Comparison of ENCODE assay signal across 8 cellular contexts in the genomic region with DNA sequence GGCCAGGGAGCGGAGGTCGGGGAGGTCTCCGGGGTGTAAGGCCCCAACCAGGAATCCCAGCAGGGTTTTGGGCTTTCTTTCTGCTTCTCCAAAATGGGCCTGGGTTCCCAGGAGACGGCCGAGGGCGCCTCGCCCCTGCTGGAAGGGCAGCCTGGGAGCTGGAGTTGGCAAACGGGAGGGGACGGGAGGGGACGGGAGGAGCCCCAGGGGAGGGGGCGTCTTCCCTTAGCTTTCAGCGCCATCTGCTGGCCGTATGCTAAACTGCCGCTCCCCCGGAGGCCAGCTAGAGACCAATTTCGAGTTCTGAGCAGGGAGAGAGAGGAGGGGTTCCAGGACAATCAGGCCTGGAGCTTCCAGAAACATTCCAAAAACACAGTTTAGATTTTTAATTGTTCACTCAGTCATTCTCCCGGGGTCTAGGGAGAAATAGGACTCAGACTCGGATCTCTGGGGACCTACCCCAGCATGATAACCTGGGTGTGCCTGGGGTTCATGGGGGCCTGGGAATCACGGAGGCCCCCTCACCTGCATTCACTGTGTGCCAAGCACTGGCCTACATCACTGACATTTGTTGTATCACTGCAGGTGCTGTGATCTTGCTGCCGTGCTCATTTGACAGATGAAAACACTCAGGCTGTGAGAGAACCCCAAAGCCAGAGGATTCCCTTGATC. TPM values are rescaled to one million over a fixed set of nuclear protein-coding genes. Genes with fewer than 3 reads are reported as not detected.
DNase-seq lines count a peak whose midpoint lies in the region; ATAC-seq and TF ChIP-seq lines count a peak whose summit lies in the region.

No MANE protein-coding gene starts in this region.

- no peaks in the 10 kb centered on the region for H4K20me1 ChIP-seq in GM23248 (ENCODE audit: insufficient read depth)

- 9 to 10% methylated on average over 11 to 20 of the region's 20 CpGs for WGBS in GM23248 (ENCODE audit: low coverage in 1 of 2, low lambda C conversion rate in 2 of 2, missing lambda C conversion rate in 2 of 2), 2 experiments

- no peaks in the 10 kb centered on the region for H3K9me2 ChIP-seq in GM23248 (ENCODE audit: insufficient read depth)

- no peaks in the 10 kb centered on the region for H3K79me2 ChIP-seq in GM23248 (ENCODE audit: insufficient read depth)

- POLR2A ChIA-PET in AG04450 (lab: Yijun Ruan, JAX), result interaction anchor here (1.1 to 1.2 kb wide), 2 partner anchors 10 to 75 kb away, joined by 3 to 5 read pairs; no protein-coding TSS in a partner anchor

- peak; percentile 91 for TF ChIP-seq CTCF in AG04450 (IDR thresholded peaks at IDR 0.05; ENCODE audit: low read depth, low read length)

- H3K4me3 ChIP-seq in AG04450 (ENCODE audit: low read depth, low read length) (peak overlapping the region; percentile 32; the same call in 1 of the 2 replicates), GM23248 (peak overlapping the region; percentile 41)

- peak; percentile 96 for ATAC-seq in left lobe of liver

- no peak overlapping the region for H3K27ac ChIP-seq in AG04450 (ENCODE audit: low read depth, low read length)
- H3K27ac ChIP-seq in GM23248, result no peak overlapping the region

- CTCF ChIA-PET in AG04450 (lab: Charles Lee), result interaction anchor here (0.6 to 6.8 kb wide), 35 partner anchors 8 to 856 kb away, joined by 3 to 180 read pairs (median 4); no protein-coding TSS in a partner anchor

- no peaks in the 10 kb centered on the region for H3K4me1 ChIP-seq in GM23248 (ENCODE audit: insufficient read depth)

- H3K36me3 ChIP-seq in GM23248 (ENCODE audit: low read depth), result no peaks in the 10 kb centered on the region

- H3K4me2 ChIP-seq in GM23248 (ENCODE audit: unreplicated experiment), result peak overlapping the region; percentile 27

- H3K9me3 ChIP-seq in AG04450 (ENCODE audit: control insufficient read depth, insufficient read depth, low read length), result no peaks in the 10 kb centered on the region
- no peaks in the 10 kb centered on the region for H3K9me3 ChIP-seq in GM23248 (ENCODE audit: low read depth)

- in situ Hi-C loops in GM23248 (cut with MboI), result loop anchor here (10.0 kb wide), 1 partner anchor 177 kb away; no protein-coding TSS in a partner anchor

- no peaks in the 10 kb centered on the region for H3F3A ChIP-seq in GM23248 (ENCODE audit: insufficient read depth)

- DNase-seq in AG04450 (ENCODE audit: low read depth, low spot score) (peak; percentile 39), GM23248 (peak; percentile 76), NCI-H345 treated with DMSO at 0.1 percent for 48 hours (lab: John Stamatoyannopoulos, UW; ENCODE audit: unreplicated experiment) (peak; percentile 65), left lobe of liver (ENCODE audit: low spot score) (peak; percentile 74), cerebellar nuclear complex (lab: John Stamatoyannopoulos, UW) (no peak)
- peak; percentile 78 for DNase-seq in activated CD4-positive, alpha-beta T cell treated with anti-CD3 and anti-CD28 coated beads for 1 hour
- peak; percentile 66 for DNase-seq in central memory CD4-positive, alpha-beta T cell
- DNase-seq in stimulated activated CD4-positive, alpha-beta T cell treated with anti-CD3 and anti-CD28 coated beads, Interleukin-4, amount 100 ng/mL, for 1 hour, result peak; percentile 85

- peaks cover 21% of the 10 kb centered on the region for H3K27me3 ChIP-seq in AG04450 (ENCODE audit: control insufficient read depth, insufficient read depth, low read length)
- peaks cover 44% of the 10 kb centered on the region for H3K27me3 ChIP-seq in GM23248 (replicated peaks; ENCODE audit: insufficient read depth)

- H3K9ac ChIP-seq in GM23248, result no peak overlapping the region

- peak overlapping the region; percentile 40 for H2AFZ ChIP-seq in GM23248

RNA-seq across cellular contexts. Expression of gene ZBTB43, which starts 23.0 kb away (rescaled TPM):
- 11.7 and 12.3 TPM in 2 replicates for polyA plus RNA-seq in AG04450 (2011; rRNA removed)
- polyA minus RNA-seq in AG04450 (2011; rRNA and poly(A)+ RNA removed), result 10.2 and 11.5 TPM in 2 replicates
- total RNA-seq in GM23248 (2014; rRNA removed; shearing (Covaris generic)), result 8.5 and 11.9 TPM in 2 replicates
- 11.5 and 12.3 TPM in 2 replicates for polyA plus RNA-seq in GM23248 (2016; fragmentation: Nextera tagmentation; extraction: Ambion mirVana)
- total RNA-seq in left lobe of liver, result 8.2 TPM

Comparison
In these comparisons a context has a peak if more than half of its experiments do, and no peak if none do; other contexts are left out.
1. DNase-seq: peak in AG04450 (single experiment), GM23248 (single experiment), NCI-H345 treated with DMSO at 0.1 percent for 48 hours (single experiment), activated CD4-positive, alpha-beta T cell treated with anti-CD3 and anti-CD28 coated beads for 1 hour (single experiment), central memory CD4-positive, alpha-beta T cell (single experiment), left lobe of liver (single experiment) and stimulated activated CD4-positive, alpha-beta T cell treated with anti-CD3 and anti-CD28 coated beads, Interleukin-4, amount 100 ng/mL, for 1 hour (single experiment); none in cerebellar nuclear complex (0 of 2).